In the genomic region with DNA sequence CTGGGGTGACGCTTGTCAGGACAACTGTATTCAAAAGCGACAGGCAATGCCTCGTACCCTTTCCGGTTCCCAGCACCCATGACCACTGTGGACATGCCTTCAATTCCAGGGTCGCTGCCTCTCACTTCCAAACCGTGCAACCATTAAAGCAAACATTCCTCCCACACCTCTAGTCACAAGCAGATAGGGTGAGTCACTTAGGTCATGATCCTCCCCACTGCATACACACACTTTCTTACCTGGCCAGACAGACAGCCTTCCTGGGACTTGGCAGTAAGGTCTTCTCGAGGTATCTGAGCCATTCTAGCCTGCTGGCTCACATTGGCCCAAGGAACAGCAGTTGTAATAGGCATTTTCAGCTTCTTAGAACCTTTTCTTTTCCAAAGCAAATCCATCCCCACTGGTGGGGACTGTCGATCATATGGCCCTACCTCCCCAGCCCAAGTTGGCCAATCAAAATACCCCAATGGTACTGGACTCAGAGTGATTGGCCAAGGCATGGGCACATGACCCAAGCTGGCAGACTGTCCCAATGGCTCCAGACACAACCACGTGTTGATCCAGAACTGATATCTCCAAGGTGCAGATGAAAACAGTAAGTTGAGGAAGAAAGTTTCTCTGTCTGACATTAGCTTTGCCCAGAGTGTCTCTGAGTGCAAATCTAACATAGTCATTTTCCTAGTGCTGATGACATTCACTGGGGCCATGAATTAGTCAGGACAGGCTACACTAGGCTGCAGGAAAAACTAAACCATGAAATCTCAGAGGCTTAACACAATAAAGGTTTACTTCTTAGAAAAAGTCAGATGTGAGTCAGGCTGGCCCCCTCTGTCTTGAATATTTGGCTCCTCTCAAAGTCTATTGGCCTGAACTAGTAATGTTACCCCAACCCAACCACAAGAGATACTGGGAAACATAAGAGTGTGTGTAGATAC, we compare ENCODE assay signal across 1 cellular context.
A peak's percentile ranks its signal among the peaks of the same experiment; 100 is the strongest.
TF ChIP-seq lines count a peak whose summit lies in the region.

No MANE protein-coding gene starts in this region.

TF ChIP-seq in K562, 482 proteins besides CTCF, POLR2A, EP300 and RAD21 (continued from another document and continues in another):
- TF ChIP-seq THRA (IDR thresholded peaks at IDR 0.05) (no peak), IRF2 (CRISPR knock-in tag; IDR thresholded peaks at IDR 0.05) (no peak), ZNF263 (CRISPR knock-in tag; IDR thresholded peaks at IDR 0.05; ENCODE audit: borderline replicate concordance) (no peak), CREM (IDR thresholded peaks at IDR 0.05; ENCODE audit: low read depth) (peak; percentile 58; the same call in 1 of the 2 replicates), GABPB1 (CRISPR knock-in tag; IDR thresholded peaks at IDR 0.05) (peak; percentile 20; the same call in 1 of the 2 replicates), PRMT5 (CRISPR knock-in tag; IDR thresholded peaks at IDR 0.05) (no peak), XRCC3 (IDR thresholded peaks at IDR 0.05) (no peak), RBBP5 (IDR thresholded peaks at IDR 0.05; ENCODE audit: borderline replicate concordance, insufficient read depth, low read length, poor library complexity, severe bottlenecking) (no peak), MCM2 (IDR thresholded peaks at IDR 0.05; ENCODE audit: low read depth) (no peak), TBP (optimal IDR thresholded peaks at IDR 0.05; ENCODE audit: low read depth, low read length) (no peak), ZNF224 (CRISPR knock-in tag; IDR thresholded peaks at IDR 0.05) (no peak), ZNF12 (CRISPR knock-in tag; IDR thresholded peaks at IDR 0.05) (peak; percentile 89; the same call in 1 of the 2 replicates), ZNF696 (CRISPR knock-in tag; conservative IDR thresholded peaks at IDR 0.05) (no peak), HDAC8 (tag; IDR thresholded peaks at IDR 0.05) (no peak), FOSL1 (tag; conservative IDR thresholded peaks at IDR 0.05) (peak; percentile 80), VEZF1 (CRISPR knock-in tag; IDR thresholded peaks at IDR 0.05) (no peak), HLTF (IDR thresholded peaks at IDR 0.05) (no peak), MLLT1 (IDR thresholded peaks at IDR 0.05) (no peak), ATF7 (IDR thresholded peaks at IDR 0.05) (no peak; the same call in 1 of the 2 replicates), ARHGAP35 (IDR thresholded peaks at IDR 0.05; ENCODE audit: partially characterized antibody) (no peak), THAP7 (CRISPR knock-in tag; IDR thresholded peaks at IDR 0.05) (no peak), SREBF2 (CRISPR knock-in tag; IDR thresholded peaks at IDR 0.05) (no peak), ZNF253 (CRISPR knock-in tag; conservative IDR thresholded peaks at IDR 0.05) (no peak), ZBTB7A (IDR thresholded peaks at IDR 0.05; ENCODE audit: borderline replicate concordance, control insufficient read depth, low read depth, low read length) (no peak; the same call in 1 of the 2 replicates), PHB (CRISPR knock-in tag; IDR thresholded peaks at IDR 0.05) (no peak), TEAD4 (IDR thresholded peaks at IDR 0.05; ENCODE audit: low read length) (peak; percentile 72), TEAD4 (CRISPR knock-in tag; IDR thresholded peaks at IDR 0.05; ENCODE audit: borderline replicate concordance) (no peak), HMBOX1 (IDR thresholded peaks at IDR 0.05) (peak; percentile 32; the same call in 1 of the 2 replicates), RFX5 (IDR thresholded peaks at IDR 0.05; ENCODE audit: low read depth, low read length) (no peak), NR2F6 (CRISPR knock-in tag; IDR thresholded peaks at IDR 0.05) (no peak), KLF13 (tag; IDR thresholded peaks at IDR 0.05; ENCODE audit: borderline replicate concordance, low read depth) (no peak), YY1 (IDR thresholded peaks at IDR 0.05; ENCODE audit: borderline replicate concordance in 1 of 3, control insufficient read depth in 1 of 3, extremely low read depth in 1 of 3, insufficient read depth in 3 of 3, insufficient read length in 1 of 3, insufficient replicate concordance in 2 of 3, low read depth in 1 of 3, low read length in 2 of 3) (peak in 1 of 3 experiments; percentile 15), HDAC1 (IDR thresholded peaks at IDR 0.05) (peak in 1 of 2 experiments; percentile 46; a peak in 2 of 4 replicates), CTBP1 (IDR thresholded peaks at IDR 0.05; ENCODE audit: borderline replicate concordance) (peak; percentile 59), SAFB (IDR thresholded peaks at IDR 0.05; ENCODE audit: borderline replicate concordance, low read depth, low read length) (no peak), XRCC5 (IDR thresholded peaks at IDR 0.05; ENCODE audit: low read depth, low read length) (peak; percentile 38; the same call in 1 of the 2 replicates), KLF16 (IDR thresholded peaks at IDR 0.05) (peak; percentile 41; the same call in 1 of the 2 replicates), JUND (IDR thresholded peaks at IDR 0.05; ENCODE audit: borderline replicate concordance, low read depth, low read length) (peak; percentile 92), JUND (tag; IDR thresholded peaks at IDR 0.05; ENCODE audit: borderline replicate concordance, low read depth, low read length) (peak; percentile 92; the same call in 2 of the 3 replicates), RBM39 (optimal IDR thresholded peaks at IDR 0.05; ENCODE audit: low read depth, low read length) (no peak), TARDBP (IDR thresholded peaks at IDR 0.05) (no peak), MED1 (CRISPR knock-in tag; IDR thresholded peaks at IDR 0.05; ENCODE audit: borderline replicate concordance) (no peak), ZZZ3 (IDR thresholded peaks at IDR 0.05) (no peak), DPF2 (IDR thresholded peaks at IDR 0.05) (peak; percentile 88), NCOA1 (IDR thresholded peaks at IDR 0.05; ENCODE audit: low read depth) (no peak), ZKSCAN3 (CRISPR knock-in tag; IDR thresholded peaks at IDR 0.05) (no peak), BHLHE40 (IDR thresholded peaks at IDR 0.05; ENCODE audit: low read length) (peak; percentile 81), E2F4 (CRISPR knock-in tag; IDR thresholded peaks at IDR 0.05; ENCODE audit: low read depth) (0 out of 2 replicates have a peak, but pooled peaks have one; percentile 28), TAL1 (IDR thresholded peaks at IDR 0.05) (peak; percentile 47), NCOA2 (IDR thresholded peaks at IDR 0.05; ENCODE audit: partially characterized antibody in 2 of 2) (no peak), LARP7 (IDR thresholded peaks at IDR 0.05) (no peak)
- TF ChIP-seq, protein P1, sequence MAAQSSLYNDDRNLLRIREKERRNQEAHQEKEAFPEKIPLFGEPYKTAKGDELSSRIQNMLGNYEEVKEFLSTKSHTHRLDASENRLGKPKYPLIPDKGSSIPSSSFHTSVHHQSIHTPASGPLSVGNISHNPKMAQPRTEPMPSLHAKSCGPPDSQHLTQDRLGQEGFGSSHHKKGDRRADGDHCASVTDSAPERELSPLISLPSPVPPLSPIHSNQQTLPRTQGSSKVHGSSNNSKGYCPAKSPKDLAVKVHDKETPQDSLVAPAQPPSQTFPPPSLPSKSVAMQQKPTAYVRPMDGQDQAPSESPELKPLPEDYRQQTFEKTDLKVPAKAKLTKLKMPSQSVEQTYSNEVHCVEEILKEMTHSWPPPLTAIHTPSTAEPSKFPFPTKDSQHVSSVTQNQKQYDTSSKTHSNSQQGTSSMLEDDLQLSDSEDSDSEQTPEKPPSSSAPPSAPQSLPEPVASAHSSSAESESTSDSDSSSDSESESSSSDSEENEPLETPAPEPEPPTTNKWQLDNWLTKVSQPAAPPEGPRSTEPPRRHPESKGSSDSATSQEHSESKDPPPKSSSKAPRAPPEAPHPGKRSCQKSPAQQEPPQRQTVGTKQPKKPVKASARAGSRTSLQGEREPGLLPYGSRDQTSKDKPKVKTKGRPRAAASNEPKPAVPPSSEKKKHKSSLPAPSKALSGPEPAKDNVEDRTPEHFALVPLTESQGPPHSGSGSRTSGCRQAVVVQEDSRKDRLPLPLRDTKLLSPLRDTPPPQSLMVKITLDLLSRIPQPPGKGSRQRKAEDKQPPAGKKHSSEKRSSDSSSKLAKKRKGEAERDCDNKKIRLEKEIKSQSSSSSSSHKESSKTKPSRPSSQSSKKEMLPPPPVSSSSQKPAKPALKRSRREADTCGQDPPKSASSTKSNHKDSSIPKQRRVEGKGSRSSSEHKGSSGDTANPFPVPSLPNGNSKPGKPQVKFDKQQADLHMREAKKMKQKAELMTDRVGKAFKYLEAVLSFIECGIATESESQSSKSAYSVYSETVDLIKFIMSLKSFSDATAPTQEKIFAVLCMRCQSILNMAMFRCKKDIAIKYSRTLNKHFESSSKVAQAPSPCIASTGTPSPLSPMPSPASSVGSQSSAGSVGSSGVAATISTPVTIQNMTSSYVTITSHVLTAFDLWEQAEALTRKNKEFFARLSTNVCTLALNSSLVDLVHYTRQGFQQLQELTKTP (IDR thresholded peaks at IDR 0.05; ENCODE audit: low read depth in 1 of 2, partially characterized antibody in 2 of 2), result no peak
- TF ChIP-seq, protein P2, sequence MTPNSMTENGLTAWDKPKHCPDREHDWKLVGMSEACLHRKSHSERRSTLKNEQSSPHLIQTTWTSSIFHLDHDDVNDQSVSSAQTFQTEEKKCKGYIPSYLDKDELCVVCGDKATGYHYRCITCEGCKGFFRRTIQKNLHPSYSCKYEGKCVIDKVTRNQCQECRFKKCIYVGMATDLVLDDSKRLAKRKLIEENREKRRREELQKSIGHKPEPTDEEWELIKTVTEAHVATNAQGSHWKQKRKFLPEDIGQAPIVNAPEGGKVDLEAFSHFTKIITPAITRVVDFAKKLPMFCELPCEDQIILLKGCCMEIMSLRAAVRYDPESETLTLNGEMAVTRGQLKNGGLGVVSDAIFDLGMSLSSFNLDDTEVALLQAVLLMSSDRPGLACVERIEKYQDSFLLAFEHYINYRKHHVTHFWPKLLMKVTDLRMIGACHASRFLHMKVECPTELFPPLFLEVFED (CRISPR knock-in tag; conservative IDR thresholded peaks at IDR 0.05), result no peak
- TF ChIP-seq, protein P3, sequence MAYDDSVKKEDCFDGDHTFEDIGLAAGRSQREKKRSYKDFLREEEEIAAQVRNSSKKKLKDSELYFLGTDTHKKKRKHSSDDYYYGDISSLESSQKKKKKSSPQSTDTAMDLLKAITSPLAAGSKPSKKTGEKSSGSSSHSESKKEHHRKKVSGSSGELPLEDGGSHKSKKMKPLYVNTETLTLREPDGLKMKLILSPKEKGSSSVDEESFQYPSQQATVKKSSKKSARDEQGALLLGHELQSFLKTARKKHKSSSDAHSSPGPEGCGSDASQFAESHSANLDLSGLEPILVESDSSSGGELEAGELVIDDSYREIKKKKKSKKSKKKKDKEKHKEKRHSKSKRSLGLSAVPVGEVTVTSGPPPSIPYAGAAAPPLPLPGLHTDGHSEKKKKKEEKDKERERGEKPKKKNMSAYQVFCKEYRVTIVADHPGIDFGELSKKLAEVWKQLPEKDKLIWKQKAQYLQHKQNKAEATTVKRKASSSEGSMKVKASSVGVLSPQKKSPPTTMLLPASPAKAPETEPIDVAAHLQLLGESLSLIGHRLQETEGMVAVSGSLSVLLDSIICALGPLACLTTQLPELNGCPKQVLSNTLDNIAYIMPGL (CRISPR knock-in tag; IDR thresholded peaks at IDR 0.05), result no peak
